Comparison of ENCODE assay signal across 8 cellular contexts in genomic region chr14:76929927-76930326, GRCh38.
DNase-seq lines count a peak whose midpoint lies in the region; ATAC-seq and TF ChIP-seq lines count a peak whose summit lies in the region.

No MANE protein-coding gene starts in this region.

- H3K4me3 ChIP-seq in foreskin fibroblast (ENCODE audit: low read depth in 1 of 2, low read length in 2 of 2): no peak overlapping the region

- CTCF ChIA-PET in GM10248 (lab: Yijun Ruan, JAX): interaction anchor here (1.1 to 3.5 kb wide), 6 partner anchors 9 to 123 kb away, joined by 5 to 25 read pairs (median 6); no protein-coding TSS in a partner anchor

- no peaks in the 10 kb centered on the region for H3K36me3 Mint-ChIP-seq in nephron (ENCODE audit: low read depth)

- H3K27ac Mint-ChIP-seq in nephron: peak overlapping the region; percentile 55 to 97 (median 96)

- peaks cover 77% of the 10 kb centered on the region for H3K4me1 Mint-ChIP-seq in nephron

- TF ChIP-seq CTCF in nephron (IDR thresholded peaks at IDR 0.05; ENCODE audit: unreplicated experiment in 3 of 3) (no peak), foreskin fibroblast (IDR thresholded peaks at IDR 0.05; ENCODE audit: low read depth, low read length) (no peak), GM10248 (IDR thresholded peaks at IDR 0.05; ENCODE audit: control extremely low read depth, extremely low read depth, low read depth, missing control alignments) (no peak)

- POLR2A ChIA-PET in GM10248 (lab: Yijun Ruan, JAX): interaction anchor here (0.6 to 1.2 kb wide), 2 partner anchors 10 to 112 kb away, joined by 3 to 8 read pairs; no protein-coding TSS in a partner anchor

- ATAC-seq in HG03045 (IDR thresholded peaks at IDR 0.05; ENCODE audit: unreplicated experiment): no peak

- H3K4me3 Mint-ChIP-seq in nephron: peak overlapping the region in 2 of 3 experiments; percentile 2 to 27

- H3K9me3 Mint-ChIP-seq in nephron: no peaks in the 10 kb centered on the region

- DNase-seq in DMS53 treated with DMSO at 0.1 percent for 48 hours (lab: John Stamatoyannopoulos, UW; ENCODE audit: unreplicated experiment) (peak; percentile 70), NOMO-1 treated with dmso at 0.1 percent for 144 hours (lab: John Stamatoyannopoulos, UW; ENCODE audit: unreplicated experiment) (peak; percentile 91), foreskin fibroblast (no peak), glomerular visceral epithelial cell (ENCODE audit: extremely low spot score) (no peak), GM10248 (ENCODE audit: extremely low spot score) (no peak)
- DNase-seq in activated effector memory CD4-positive, alpha-beta T cell treated with anti-CD3 and anti-CD28 coated beads, Interleukin-2, amount 50 U/mL, for 16 hours: peak; percentile 80

- no peaks in the 10 kb centered on the region for H3K27me3 Mint-ChIP-seq in nephron (ENCODE audit: low read depth)

Comparison
In these comparisons a context has a peak if more than half of its experiments do, and no peak if none do; other contexts are left out.
1. DNase-seq: peak in DMS53 treated with DMSO at 0.1 percent for 48 hours (single experiment), NOMO-1 treated with dmso at 0.1 percent for 144 hours (single experiment) and activated effector memory CD4-positive, alpha-beta T cell treated with anti-CD3 and anti-CD28 coated beads, Interleukin-2, amount 50 U/mL, for 16 hours (single experiment); none in foreskin fibroblast (0 of 2), glomerular visceral epithelial cell (single experiment) and GM10248 (single experiment).